In genomic region chr7:27156508-27156898, GRCh38 we compare ENCODE assay signal across 9 cellular contexts. TPM values are rescaled to one million over a fixed set of nuclear protein-coding genes. Genes with fewer than 3 reads are reported as not detected.
DNase-seq lines count a peak whose midpoint lies in the region; ATAC-seq, FAIRE-seq and TF ChIP-seq lines count a peak whose summit lies in the region.
"Had no signal": no experiment of that assay in that cellular context is flagged by ENCODE, and none has a peak within 500 bp of the region (broad histone marks: within the 10 kb centered on the region; RNA-seq: fewer than 3 reads in every experiment).

HOXA7 (minus strand) TSS chr7:27156675; CDS start chr7:27156545, 130 bp downstream.

- H3K36me3 ChIP-seq in CD4-positive, alpha-beta memory T cell (ENCODE audit: insufficient read depth, low read length), result no peaks in the 10 kb centered on the region
- H3K36me3 ChIP-seq in kidney (ENCODE audit: control insufficient read depth in 1 of 2, insufficient read depth in 2 of 2, low read length in 2 of 2) (no peaks in the 10 kb centered on the region), thoracic aorta (no peaks in the 10 kb centered on the region)
- H3K36me3 ChIP-seq: right lobe of liver had no signal

- intact Hi-C loops in CD4-positive, alpha-beta memory T cell (cut with micrococcal nuclease), result no loop called here
- intact Hi-C loops in activated CD4-positive, alpha-beta memory T cell treated with anti-CD3 and anti-CD28 coated beads for 36 hours (cut with micrococcal nuclease), result loop anchor here (10.0 kb wide), 1 partner anchor 862 kb away; the partner anchor contains the start of gene SNX10
- intact Hi-C loops in kidney (cut with DNase I), result loop anchor here (10.0 kb wide), 1 partner anchor 782 kb away; no protein-coding TSS in a partner anchor

- H3K4me3 Mint-ChIP-seq in CD4-positive, alpha-beta memory T cell, result peak within 1 kb of the TSS in 7 of 8 donors; percentile 38 to 88 (median 74)
- H3K4me3 Mint-ChIP-seq in activated CD4-positive, alpha-beta memory T cell treated with anti-CD3 and anti-CD28 coated beads for 36 hours, result peak within 1 kb of the TSS; percentile 46

- CTCF ChIA-PET in CD4-positive, alpha-beta memory T cell (lab: Charles Lee; ENCODE audit: partially characterized antibody), result interaction anchor here (0.9 to 1.5 kb wide), 5 partner anchors 12 to 788 kb away, joined by 3 to 6 read pairs (median 4); partner anchors contain the start of gene HOXA10
- CTCF ChIA-PET in activated CD4-positive, alpha-beta memory T cell treated with anti-CD3 and anti-CD28 coated beads for 36 hours (lab: Charles Lee), result interaction anchor here (0.7 to 1.1 kb wide), 3 partner anchors 17 to 475 kb away, joined by 3 read pairs; partner anchors contain the start of gene HOXA10

- peaks cover 0 to 3% of the 10 kb centered on the region in 2 donors for H3K36me3 Mint-ChIP-seq in CD4-positive, alpha-beta memory T cell
- H3K36me3 Mint-ChIP-seq in activated CD4-positive, alpha-beta memory T cell treated with anti-CD3 and anti-CD28 coated beads for 36 hours, result peaks cover 4% of the 10 kb centered on the region

- POLR2A ChIA-PET in CD4-positive, alpha-beta memory T cell (lab: Charles Lee; ENCODE audit: partially characterized antibody), result interaction anchor here (0.6 to 1.1 kb wide), 3 partner anchors 16 to 376 kb away, joined by 3 read pairs; no protein-coding TSS in a partner anchor
- POLR2A ChIA-PET in activated CD4-positive, alpha-beta memory T cell treated with anti-CD3 and anti-CD28 coated beads for 36 hours (lab: Charles Lee), result no interaction called here

- H3K9ac ChIP-seq in kidney (ENCODE audit: low read length in 2 of 2), result peak within 1 kb of the TSS; percentile 75 to 85

- no peak for DNase-seq in CD4-positive, alpha-beta memory T cell
- DNase-seq in HuH-7 (ENCODE audit: low spot score) (peak; percentile 96), kidney (peak; percentile 96), thoracic aorta (ENCODE audit: low spot score) (no peak), superior temporal gyrus (ENCODE audit: extremely low spot score) (no peak), NCI-H1417 treated with DMSO at 0.1 percent for 48 hours (lab: John Stamatoyannopoulos, UW) (no peak)
- no peak for DNase-seq in activated CD4-positive, alpha-beta memory T cell treated with anti-CD3 and anti-CD28 coated beads for 36 hours

- no peak for TF ChIP-seq CTCF in kidney (IDR thresholded peaks at IDR 0.05; ENCODE audit: borderline replicate concordance, extremely low read depth, insufficient read depth)
- TF ChIP-seq CTCF in thoracic aorta (IDR thresholded peaks at IDR 0.05), result no peak

- H3K4me1 ChIP-seq in CD4-positive, alpha-beta memory T cell (ENCODE audit: insufficient read depth, low read length), result peaks cover 53% of the 10 kb centered on the region
- peaks cover 9 to 19% of the 10 kb centered on the region in 2 donors for H3K4me1 ChIP-seq in kidney (ENCODE audit: control insufficient read depth in 1 of 2, insufficient read depth in 1 of 2, low read depth in 1 of 2, low read length in 2 of 2)
- H3K4me1 ChIP-seq in thoracic aorta (ENCODE audit: control insufficient read depth in 1 of 2, low read depth in 2 of 2), result peaks cover 13 to 34% of the 10 kb centered on the region in 2 donors

- H3K27ac ChIP-seq in CD4-positive, alpha-beta memory T cell (ENCODE audit: low read depth, low read length), result no peak within 1 kb of the TSS
- H3K27ac ChIP-seq in kidney (ENCODE audit: low read depth in 2 of 2, low read length in 2 of 2) (peak within 1 kb of the TSS; percentile 96 to 98), thoracic aorta (peak within 1 kb of the TSS; percentile 36 to 87)
- H3K27ac ChIP-seq: right lobe of liver had no signal

- peaks cover 0 to 43% (median 0%) of the 10 kb centered on the region in 8 donors for H3K9me3 Mint-ChIP-seq in CD4-positive, alpha-beta memory T cell
- no peaks in the 10 kb centered on the region for H3K9me3 Mint-ChIP-seq in activated CD4-positive, alpha-beta memory T cell treated with anti-CD3 and anti-CD28 coated beads for 36 hours

- H3K9me3 ChIP-seq in CD4-positive, alpha-beta memory T cell (ENCODE audit: control insufficient read depth in 1 of 2, low read length in 2 of 2), result no peaks in the 10 kb centered on the region
- no peaks in the 10 kb centered on the region for H3K9me3 ChIP-seq in kidney (ENCODE audit: control insufficient read depth in 1 of 2, low read length in 2 of 2)
- no peaks in the 10 kb centered on the region for H3K9me3 ChIP-seq in thoracic aorta
- H3K9me3 ChIP-seq: right lobe of liver had no signal

- ATAC-seq in thoracic aorta (ENCODE audit: insufficient number of reproducible peaks, low FRiP score, low read depth) (no peak), GM21515 (IDR thresholded peaks at IDR 0.05; ENCODE audit: unreplicated experiment) (no peak)
- ATAC-seq: right lobe of liver had no signal

- H3K27me3 ChIP-seq in CD4-positive, alpha-beta memory T cell (ENCODE audit: insufficient read depth, low read length), result peaks cover 86% of the 10 kb centered on the region
- H3K27me3 ChIP-seq in thoracic aorta (replicated peaks; ENCODE audit: insufficient read depth), result no peaks in the 10 kb centered on the region

- no peak within 1 kb of the TSS for H3K4me3 ChIP-seq in CD4-positive, alpha-beta memory T cell (ENCODE audit: low read length in 2 of 2)
- peak within 1 kb of the TSS; percentile 82 to 83 for H3K4me3 ChIP-seq in kidney (ENCODE audit: low read length in 2 of 2)
- H3K4me3 ChIP-seq in thoracic aorta, result peak within 1 kb of the TSS; percentile 72
- H3K4me3 ChIP-seq: right lobe of liver had no signal

- FAIRE-seq in kidney (lab: Jason Lieb, UNC), result no peak

- H3K4me1 Mint-ChIP-seq in CD4-positive, alpha-beta memory T cell, result peaks cover 28 to 80% (median 45%) of the 10 kb centered on the region in 4 donors
- peaks cover 46% of the 10 kb centered on the region for H3K4me1 Mint-ChIP-seq in activated CD4-positive, alpha-beta memory T cell treated with anti-CD3 and anti-CD28 coated beads for 36 hours (ENCODE audit: low read depth)

- peak within 1 kb of the TSS in 5 of 7 donors; percentile 70 to 93 (median 88) for H3K27ac Mint-ChIP-seq in CD4-positive, alpha-beta memory T cell
- H3K27ac Mint-ChIP-seq in activated CD4-positive, alpha-beta memory T cell treated with anti-CD3 and anti-CD28 coated beads for 36 hours, result peak within 1 kb of the TSS; percentile 38

- peaks cover 73 to 78% of the 10 kb centered on the region in 2 donors for H3K27me3 Mint-ChIP-seq in CD4-positive, alpha-beta memory T cell
- H3K27me3 Mint-ChIP-seq in activated CD4-positive, alpha-beta memory T cell treated with anti-CD3 and anti-CD28 coated beads for 36 hours, result peaks cover 85% of the 10 kb centered on the region

RNA-seq across cellular contexts. Expression of gene HOXA7, which starts in this region (rescaled TPM):
- not detected for total RNA-seq in CD4-positive, alpha-beta memory T cell
- not detected for polyA plus RNA-seq in CD4-positive, alpha-beta memory T cell
- not detected for total RNA-seq in activated CD4-positive, alpha-beta memory T cell treated with anti-CD3 and anti-CD28 coated beads for 36 hours
- total RNA-seq in kidney (31.3 TPM), thoracic aorta (under 1 TPM; 0.28 to 0.54 TPM)
- 23.8 TPM for polyA plus RNA-seq in kidney (ENCODE audit: insufficient read depth, low read depth, low replicate concordance)
- total RNA-seq: right lobe of liver had no signal

Comparison
In these comparisons a context has a peak if more than half of its experiments do, and no peak if none do; other contexts are left out.
1. RNA of gene HOXA7 (total RNA-seq): 31.3 TPM in kidney (single experiment); 0.28 to 0.54 TPM in thoracic aorta, not detected in CD4-positive, alpha-beta memory T cell and not detected in activated CD4-positive, alpha-beta memory T cell treated with anti-CD3 and anti-CD28 coated beads for 36 hours; every median in the first group is over 10 times any median in the second.
2. RNA of gene HOXA7 (polyA plus RNA-seq): 23.8 TPM in kidney (single experiment); not detected in CD4-positive, alpha-beta memory T cell; every median in the first group is over 10 times any median in the second.
3. DNase-seq: peak in HuH-7 (single experiment) and kidney (single experiment); none in CD4-positive, alpha-beta memory T cell (0 of 5), activated CD4-positive, alpha-beta memory T cell treated with anti-CD3 and anti-CD28 coated beads for 36 hours (single experiment), thoracic aorta (single experiment), superior temporal gyrus (single experiment) and NCI-H1417 treated with DMSO at 0.1 percent for 48 hours (single experiment).
4. H3K4me3 ChIP-seq: peak in kidney (2 of 2) and thoracic aorta (single experiment); none in CD4-positive, alpha-beta memory T cell (0 of 2).